In genomic region chr4:87360338-87360935, GRCh38 we compare ENCODE assay signal across 27 cellular contexts. TPM values are rescaled to one million over a fixed set of nuclear protein-coding genes. Genes with fewer than 3 reads are reported as not detected.
"Had no signal": no experiment of that assay in that cellular context is flagged by ENCODE, and none has a peak within 500 bp of the region (broad histone marks: within the 10 kb centered on the region; RNA-seq: fewer than 3 reads in every experiment).

No MANE protein-coding gene starts in this region.

- H3K9me3 ChIP-seq: SJCRH30, SK-N-SH had no signal

- H3K4me3 ChIP-seq: cardiac muscle cell, SJCRH30 had no signal

- DNase-seq: activated CD4-positive, alpha-beta memory T cell treated with anti-CD3 and anti-CD28 coated beads, Interleukin-2, amount 10 ng/mL, durations not matched to agents 7 days and 5 days; activated CD4-positive, alpha-beta T cell treated with anti-CD3 and anti-CD28 coated beads, Interleukin-2, amount 50 U/mL, for 1 hour; activated CD4-positive, CD25-positive, alpha-beta regulatory T cell; activated gamma-delta T cell; activated naive CD4-positive, alpha-beta T cell treated with anti-CD3 and anti-CD28 coated beads for 36 hours; activated T-cell treated with anti-CD3 and anti-CD28 coated beads for 4 hours; activated T-cell treated with anti-CD3 and anti-CD28 coated beads, Interleukin-2, amount 50 U/mL, for 48 hours; amygdala; brain microvascular endothelial cell; KBM-7; NCI-H2029; NCI-H2107; NCI-H2171 treated with DMSO at 0.1 percent for 48 hours; NCI-H345; NCI-H510A; NCI-H526 treated with DMSO at 0.1 percent for 48 hours; NK-92 treated with Interleukin-12 subunit alpha and Interleukin-12 subunit beta, amount 100 ng/mL, for 24 hours; OCI-M1; Right ventricle myocardium superior; SK-N-SH; T-helper 1 cell had no signal

- H3K4me1 ChIP-seq: SJCRH30 had no signal

- H3K9ac ChIP-seq: SK-N-SH had no signal

- H3K4me2 ChIP-seq: SK-N-SH had no signal

- H3K27ac ChIP-seq: brain microvascular endothelial cell, cardiac muscle cell, RWPE1, SJCRH30, VCaP had no signal

- ATAC-seq: activated T-helper 17 cell treated with anti-CD3 and anti-CD28 coated beads, Interleukin-2, amount 50 U/mL, for 72 hours; Panc1 had no signal

- H3K27me3 ChIP-seq: brain microvascular endothelial cell, cardiac muscle cell, SJCRH30 had no signal

RNA-seq across cellular contexts. Expression of gene HSD17B13, which starts 37.8 kb away (rescaled TPM):
- total RNA-seq: SJCRH30 had no signal
- polyA plus RNA-seq: cardiac muscle cell had no signal
